ENCODE assay signal across 8 cellular contexts in the genomic region with DNA sequence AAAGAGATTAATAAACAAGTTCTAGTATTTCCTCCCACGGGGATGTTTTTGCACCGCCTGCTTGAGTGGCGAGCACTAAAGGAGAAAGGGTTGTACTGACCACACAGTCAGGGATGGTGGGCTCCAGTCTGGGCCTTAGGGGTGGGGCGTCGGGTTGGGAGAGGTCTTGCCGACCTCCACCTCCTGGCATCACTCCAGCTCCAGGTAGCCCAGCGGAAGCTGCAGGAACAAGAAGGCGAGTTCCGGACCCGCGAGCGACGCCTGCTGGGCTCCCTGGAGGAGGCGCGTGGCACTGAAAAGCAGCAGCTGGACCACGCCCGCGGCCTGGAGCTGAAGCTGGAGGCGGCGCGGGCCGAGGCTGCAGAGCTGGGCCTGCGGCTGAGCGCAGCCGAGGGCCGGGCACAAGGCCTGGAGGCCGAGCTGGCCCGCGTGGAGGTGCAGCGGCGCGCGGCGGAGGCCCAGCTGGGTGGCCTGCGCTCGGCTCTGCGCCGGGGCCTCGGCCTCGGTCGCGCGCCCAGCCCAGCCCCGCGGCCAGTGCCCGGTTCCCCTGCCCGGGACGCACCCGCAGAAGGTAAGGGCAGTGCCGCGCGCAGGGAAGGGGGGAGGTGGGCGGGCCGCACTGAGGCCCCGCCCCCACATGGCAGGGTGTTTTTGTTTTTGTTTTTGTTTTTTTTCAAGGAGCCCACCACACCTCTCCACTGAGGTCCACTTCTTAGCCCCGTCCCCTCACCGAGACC. TPM values are rescaled to one million over a fixed set of nuclear protein-coding genes. Genes with fewer than 3 reads are reported as not detected.
DNase-seq lines count a peak whose midpoint lies in the region; TF ChIP-seq lines count a peak whose summit lies in the region.

No MANE protein-coding gene starts in this region.

- TF ChIP-seq POLR2A in uterus (IDR thresholded peaks at IDR 0.05), result peak in 1 of 2 donors; percentile 34

- DNase-seq in NCI-H524 (lab: John Stamatoyannopoulos, UW) (peak; percentile 11 to 45), NCI-H524 treated with DMSO at 0.1 percent for 48 hours (lab: John Stamatoyannopoulos, UW) (no peak), SKM-1 (lab: John Stamatoyannopoulos, UW; ENCODE audit: unreplicated experiment) (peak; percentile 28), right atrium auricular region (ENCODE audit: low spot score) (peak; percentile 82), pulmonary artery endothelial cell (ENCODE audit: low read depth, low spot score) (peak; percentile 44), uterus (peak; percentile 85 to 86)

- peaks cover 3% of the 10 kb centered on the region for H3K36me3 Mint-ChIP-seq in activated naive CD8-positive, alpha-beta T cell

- intact Hi-C loops in uterus (cut with DNase I; ENCODE audit: low total_unique reads), result loop anchor here (5.0 kb wide), 1 partner anchor 87 kb away; no protein-coding TSS in a partner anchor

- H3K4me3 ChIP-seq in HUES64 (ENCODE audit: low read length), result peak overlapping the region; percentile 59
- peak overlapping the region; percentile 10 to 42 for H3K4me3 ChIP-seq in right atrium auricular region
- peak overlapping the region; percentile 4 to 35 for H3K4me3 ChIP-seq in uterus

- H3K9me3 Mint-ChIP-seq in activated naive CD8-positive, alpha-beta T cell (ENCODE audit: low read depth), result no peaks in the 10 kb centered on the region

- peaks cover 36% of the 10 kb centered on the region for H3K36me3 ChIP-seq in HUES64 (ENCODE audit: insufficient read depth, low read length)
- peaks cover 2% of the 10 kb centered on the region for H3K36me3 ChIP-seq in right atrium auricular region
- H3K36me3 ChIP-seq in uterus, result no peaks in the 10 kb centered on the region

- TF ChIP-seq CTCF in right atrium auricular region (IDR thresholded peaks at IDR 0.05), result peak; percentile 52 to 71
- peak; percentile 53 to 83 (median 72) for TF ChIP-seq CTCF in uterus (IDR thresholded peaks at IDR 0.05)

- peaks cover 7% of the 10 kb centered on the region for H3K4me1 Mint-ChIP-seq in activated naive CD8-positive, alpha-beta T cell (ENCODE audit: low read depth)

- H3K27ac Mint-ChIP-seq in activated naive CD8-positive, alpha-beta T cell, result peak overlapping the region; percentile 54

- peak overlapping the region; percentile 71 for H3K4me3 Mint-ChIP-seq in activated naive CD8-positive, alpha-beta T cell

- 7% methylated on average over 54 of the region's 57 CpGs for whole genome bisulfite sequencing in HUES64

- no peaks in the 10 kb centered on the region for H3K27me3 Mint-ChIP-seq in activated naive CD8-positive, alpha-beta T cell

- peaks cover 3% of the 10 kb centered on the region; the same call in 1 of the 2 replicates for H3K4me1 ChIP-seq in HUES64 (ENCODE audit: insufficient read depth, low read length)
- peaks cover 0 to 9% of the 10 kb centered on the region in 2 donors for H3K4me1 ChIP-seq in right atrium auricular region
- H3K4me1 ChIP-seq in uterus, result no peaks in the 10 kb centered on the region

- H3K9ac ChIP-seq in HUES64 (ENCODE audit: low read depth, low read length), result peak overlapping the region; percentile 75

- H3K9me3 ChIP-seq in HUES64 (ENCODE audit: insufficient read depth, low read depth, low read length) (no peaks in the 10 kb centered on the region), right atrium auricular region (no peaks in the 10 kb centered on the region), uterus (no peaks in the 10 kb centered on the region)

- no peaks in the 10 kb centered on the region for H3K27me3 ChIP-seq in HUES64 (ENCODE audit: insufficient read depth, low read length)
- H3K27me3 ChIP-seq in right atrium auricular region, result no peaks in the 10 kb centered on the region
- no peaks in the 10 kb centered on the region for H3K27me3 ChIP-seq in uterus

- H3K27ac ChIP-seq in HUES64 (ENCODE audit: low read depth, low read length), result no peak overlapping the region
- H3K27ac ChIP-seq in right atrium auricular region, result peak overlapping the region; percentile 23 to 39
- peak overlapping the region; percentile 44 to 73 for H3K27ac ChIP-seq in uterus

RNA-seq across cellular contexts. Expression of a gene that starts 19.7 kb away (rescaled TPM):
- polyA plus RNA-seq in HUES64 (2013, experiment 1 of 2), result 156 TPM
- polyA plus RNA-seq in HUES64 (2013, experiment 2 of 2), result 170 TPM
- total RNA-seq in right atrium auricular region (1 to 10 TPM; 5.5 to 8.6 TPM), pulmonary artery endothelial cell (12.6 and 13.7 TPM in 2 replicates), uterus (10 to 100 TPM; 22.3 to 70.3 (median 44.6) TPM)

RNA-seq across cellular contexts. Expression of a gene that starts 39.0 kb away (rescaled TPM):
- polyA plus RNA-seq in HUES64 (2013, experiment 1 of 2), result 20.0 TPM
- 23.8 TPM for polyA plus RNA-seq in HUES64 (2013, experiment 2 of 2)
- total RNA-seq in right atrium auricular region (10 to 100 TPM; 10.0 to 11.7 TPM), pulmonary artery endothelial cell (18.5 and 20.6 TPM in 2 replicates), uterus (10 to 100 TPM; 10.2 to 73.5 (median 32.9) TPM)

RNA-seq across cellular contexts. Expression of a gene that starts 51.0 kb away (rescaled TPM):
- 37.1 TPM for polyA plus RNA-seq in HUES64 (2013, experiment 1 of 2)
- polyA plus RNA-seq in HUES64 (2013, experiment 2 of 2), result 42.7 TPM
- total RNA-seq in right atrium auricular region (10 to 100 TPM; 13.6 to 24.2 TPM), pulmonary artery endothelial cell (41.6 and 51.7 TPM in 2 replicates), uterus (10 to 100 TPM in 3 of 4 donors, 1 to 10 TPM in 1; 8.5 to 31.4 (median 19.7) TPM)
